15 cellular contexts compared by ENCODE assay signal in genomic region chr1:28163496-28164120, GRCh38. TPM values are rescaled to one million over a fixed set of nuclear protein-coding genes. Genes with fewer than 3 reads are reported as not detected.
A peak's percentile ranks its signal among the peaks of the same experiment; 100 is the strongest.
DNase-seq lines count a peak whose midpoint lies in the region; ATAC-seq, FAIRE-seq and TF ChIP-seq lines count a peak whose summit lies in the region.
"Had no signal": no experiment of that assay in that cellular context is flagged by ENCODE, and none has a peak within 500 bp of the region (broad histone marks: within the 10 kb centered on the region; RNA-seq: fewer than 3 reads in every experiment).

No MANE protein-coding gene starts in this region.

- H4K20me1 ChIP-seq in GM23338 (replicated peaks; ENCODE audit: insufficient read depth), result no peaks in the 10 kb centered on the region
- H4K20me1 ChIP-seq in GM12878 (ENCODE audit: control insufficient read depth, insufficient read depth), result no peaks in the 10 kb centered on the region; the same call in 1 of the 2 replicates

- RAD21 ChIA-PET in GM12878 (lab: Charles Lee; ENCODE audit: unreplicated experiment), result interaction anchor here (0.9 to 3.2 kb wide), 5 partner anchors 9 to 45 kb away, joined by 3 to 10 read pairs (median 4); no protein-coding TSS in a partner anchor

- H3K27me3 ChIP-seq in GM23338 (ENCODE audit: insufficient read depth), result no peaks in the 10 kb centered on the region
- no peaks in the 10 kb centered on the region for H3K27me3 ChIP-seq in GM12878 (replicated peaks in 1 of 2; ENCODE audit: control insufficient read depth in 2 of 2, insufficient read depth in 2 of 2, low read length in 1 of 2)
- H3K27me3 ChIP-seq: heart left ventricle had no signal

- H3K36me3 ChIP-seq in GM23338 (ENCODE audit: insufficient read depth), result no peaks in the 10 kb centered on the region
- peaks cover 0 to 7% of the 10 kb centered on the region in 2 experiments; a peak in 2 of 4 replicates for H3K36me3 ChIP-seq in GM12878 (ENCODE audit: control insufficient read depth in 2 of 2, insufficient read depth in 2 of 2, low read length in 1 of 2)
- H3K36me3 ChIP-seq: heart left ventricle had no signal

- H3K9me3 ChIP-seq in GM12878 (replicated peaks; ENCODE audit: control insufficient read depth, insufficient read depth, low read length), result no peaks in the 10 kb centered on the region; the same call in 2 of the 3 replicates

- WGBS in GM12878 (ENCODE audit: insufficient coverage, insufficient replicate concordance, low lambda C conversion rate, missing lambda C conversion rate), result 70% methylated on average over 3 of the region's 3 CpGs

- peaks cover 3% of the 10 kb centered on the region for H3K4me1 Mint-ChIP-seq in GM23338
- peaks cover 6% of the 10 kb centered on the region for H3K4me1 Mint-ChIP-seq in activated T-cell treated with anti-CD3 and anti-CD28 coated beads, Interleukin-2, amount 50 U/mL, for 72 hours (ENCODE audit: low read depth)

- no peak for FAIRE-seq in GM12878 (lab: Jason Lieb, UNC)
- no peak for FAIRE-seq in GM12891 (lab: Jason Lieb, UNC)

- H2AFZ ChIP-seq in GM23338 (0 out of 2 replicates have a peak overlapping the region, but pooled peaks have one; percentile 75), GM12878 (ENCODE audit: control insufficient read depth, low read depth, low read length) (no peak overlapping the region)
- H2AFZ ChIP-seq: GM23248 had no signal

- no peaks in the 10 kb centered on the region for H3F3A ChIP-seq in GM23338 (replicated peaks; ENCODE audit: low read depth)

- no TSS peak for BruUV-seq in GM12878 (replicated peaks; lab: Mats Ljungman, UMichigan)

- H3K9ac ChIP-seq in GM12878 (ENCODE audit: control insufficient read depth, insufficient read depth, low read length), result no peak overlapping the region
- H3K9ac ChIP-seq: GM23248 had no signal

- no peak for DNase-seq in GM23338 (ENCODE audit: low spot score)
- DNase-seq in GM12878 (ENCODE audit: low read depth, low spot score), result no peak
- DNase-seq in islet precursor cell, result peak; percentile 74
- peak; percentile 49 for DNase-seq in posterior vena cava (ENCODE audit: low spot score)
- no peak for DNase-seq in activated T-cell treated with anti-CD3 and anti-CD28 coated beads, Interleukin-2, amount 50 U/mL, for 72 hours
- no peak for DNase-seq in NCI-H146 treated with DMSO at 0.1 percent for 48 hours (lab: John Stamatoyannopoulos, UW; ENCODE audit: unreplicated experiment)
- DNase-seq in GM12891 (ENCODE audit: insufficient read length, low spot score), result no peak
- DNase-seq: activated CD8-positive, alpha-beta memory T cell treated with anti-CD3 and anti-CD28 coated beads, Interleukin-2, amount 50 U/mL, for 4 hours; GM23248; heart left ventricle; Kasumi-1; NCI-H2029 had no signal

- CTCF ChIA-PET in GM12878 (lab: Yijun Ruan, JAX), result interaction anchor here (1.3 to 2.2 kb wide), 6 partner anchors 16 to 75 kb away, joined by 4 to 14 read pairs (median 5); partner anchors contain the start of gene EYA3

- TF ChIP-seq CTCF in GM23338 (conservative IDR thresholded peaks at IDR 0.05; ENCODE audit: low read depth in 2 of 2) (no peak), GM12878 (IDR thresholded peaks at IDR 0.05 in 2 of 3, conservative IDR thresholded peaks at IDR 0.05 in 1 of 3; ENCODE audit: control insufficient read depth in 2 of 3, extremely low read depth in 1 of 3, insufficient read depth in 1 of 3, low read depth in 3 of 3, low read length in 3 of 3) (no peak)

- TF ChIP-seq RAD21 in GM12878 (IDR thresholded peaks at IDR 0.05; ENCODE audit: insufficient read depth, low read depth, low read length), result no peak

- TF ChIP-seq POLR2A in GM12878 (IDR thresholded peaks at IDR 0.05; ENCODE audit: low read depth, low read length) (no peak), GM12891 (IDR thresholded peaks at IDR 0.05; ENCODE audit: low read depth, low read length) (no peak)

- H3K4me1 ChIP-seq in GM23338 (ENCODE audit: insufficient read depth), result no peaks in the 10 kb centered on the region
- peaks cover 5% of the 10 kb centered on the region for H3K4me1 ChIP-seq in GM12878 (ENCODE audit: control insufficient read depth, insufficient read depth, low read length)

- peaks cover 5% of the 10 kb centered on the region for H3K27me3 Mint-ChIP-seq in GM23338 (ENCODE audit: insufficient read depth, low read depth, poor library complexity)
- peaks cover 76% of the 10 kb centered on the region for H3K27me3 Mint-ChIP-seq in activated T-cell treated with anti-CD3 and anti-CD28 coated beads, Interleukin-2, amount 50 U/mL, for 72 hours (ENCODE audit: low read depth)
- H3K27me3 Mint-ChIP-seq: B cell had no signal

- H3K4me3 ChIP-seq in GM23338, result no peak overlapping the region
- no peak overlapping the region for H3K4me3 ChIP-seq in GM12878
- H3K4me3 ChIP-seq: GM23248, heart left ventricle, SK-N-MC had no signal

- H3K4me2 ChIP-seq in GM23338 (no peak overlapping the region), GM12878 (ENCODE audit: control insufficient read depth, insufficient read depth) (no peak overlapping the region)

- no peak overlapping the region for H3K4me3 Mint-ChIP-seq in GM23338
- H3K4me3 Mint-ChIP-seq in activated T-cell treated with anti-CD3 and anti-CD28 coated beads, Interleukin-2, amount 50 U/mL, for 72 hours, result no peak overlapping the region
- H3K4me3 Mint-ChIP-seq: B cell had no signal

- in situ Hi-C loops in GM12878 (cut with MboI), result no loop called here

- ATAC-seq in GM23338 (no peak; the same call in 2 of the 3 replicates), GM12878 (peak; percentile 36), HG03139 (IDR thresholded peaks at IDR 0.05; ENCODE audit: unreplicated experiment) (no peak)
- no peak for ATAC-seq in activated T-cell treated with anti-CD3 and anti-CD28 coated beads, Interleukin-2, amount 50 U/mL, for 72 hours (replicated peaks in 1 of 2)
- ATAC-seq: heart left ventricle had no signal

- H3K36me3 Mint-ChIP-seq in GM23338 (ENCODE audit: low read depth), result no peaks in the 10 kb centered on the region
- peaks cover 0 to 3% of the 10 kb centered on the region in 2 donors for H3K36me3 Mint-ChIP-seq in activated T-cell treated with anti-CD3 and anti-CD28 coated beads, Interleukin-2, amount 50 U/mL, for 72 hours (ENCODE audit: insufficient read depth in 2 of 2)

- SMC1A ChIA-PET in GM12878 (lab: Charles Lee; ENCODE audit: uncharacterized antibody, unreplicated experiment), result interaction anchor here (1.1 to 4.8 kb wide), 8 partner anchors 10 to 71 kb away, joined by 3 to 33 read pairs (median 4); no protein-coding TSS in a partner anchor

- no peak for TF ChIP-seq EP300 in GM12878 (IDR thresholded peaks at IDR 0.05; ENCODE audit: borderline replicate concordance in 1 of 2, control insufficient read depth in 1 of 2, low read depth in 2 of 2, low read length in 2 of 2)

- intact Hi-C loops in GM12878 (cut with micrococcal nuclease; ENCODE audit: unreplicated experiment) (no loop called here), posterior vena cava (cut with DNase I) (no loop called here)

- POLR2A ChIA-PET in GM12878 (lab: Charles Lee), result interaction anchor here (0.7 to 2.8 kb wide), 6 partner anchors 10 to 411 kb away, joined by 3 to 9 read pairs (median 6); no protein-coding TSS in a partner anchor

- no peaks in the 10 kb centered on the region for H3K9me3 Mint-ChIP-seq in GM23338
- peaks cover 0 to 3% of the 10 kb centered on the region in 2 donors for H3K9me3 Mint-ChIP-seq in activated T-cell treated with anti-CD3 and anti-CD28 coated beads, Interleukin-2, amount 50 U/mL, for 72 hours

- no peak overlapping the region for H3K27ac ChIP-seq in GM23338 (ENCODE audit: low read depth)
- H3K27ac ChIP-seq in GM12878 (ENCODE audit: control insufficient read depth, insufficient read depth), result no peak overlapping the region
- H3K27ac ChIP-seq: GM23248, SK-N-MC had no signal

- H3K27ac Mint-ChIP-seq in GM23338, result no peak overlapping the region
- no peak overlapping the region for H3K27ac Mint-ChIP-seq in activated T-cell treated with anti-CD3 and anti-CD28 coated beads, Interleukin-2, amount 50 U/mL, for 72 hours
- H3K27ac Mint-ChIP-seq: B cell had no signal

- H3K9me2 ChIP-seq in GM23338 (ENCODE audit: insufficient read depth), result no peaks in the 10 kb centered on the region

- H3K79me2 ChIP-seq in GM23338 (replicated peaks; ENCODE audit: insufficient read depth) (no peaks in the 10 kb centered on the region), GM12878 (ENCODE audit: control insufficient read depth, insufficient read depth, low read length) (no peaks in the 10 kb centered on the region; the same call in 1 of the 2 replicates)

TF ChIP-seq in GM23338, 12 proteins besides CTCF, POLR2A, EP300 and RAD21 (continues in another document):
- no peak for TF ChIP-seq EZH2 (IDR thresholded peaks at IDR 0.05; ENCODE audit: low read depth, unreplicated experiment)
- TF ChIP-seq NANOG (IDR thresholded peaks at IDR 0.05; ENCODE audit: borderline replicate concordance), result no peak

TF ChIP-seq in GM12878, 131 proteins besides CTCF, POLR2A, EP300 and RAD21 (continues in another document):
- TF ChIP-seq SREBF1 (IDR thresholded peaks at IDR 0.05; ENCODE audit: low read length), result no peak

TF ChIP-seq in GM12891, 5 proteins besides CTCF, POLR2A, EP300 and RAD21 (continues in another document):
- TF ChIP-seq POU2F2 (IDR thresholded peaks at IDR 0.05; ENCODE audit: low read depth, low read length) (no peak), SPI1 (IDR thresholded peaks at IDR 0.05; ENCODE audit: low read depth, low read length) (no peak), TAF1 (IDR thresholded peaks at IDR 0.05; ENCODE audit: low read depth, low read length) (no peak)

RNA-seq across cellular contexts. Expression of gene PTAFR, which starts 12.9 kb away (rescaled TPM):
- total RNA-seq in GM23338 (2014; rRNA removed; shearing (Covaris generic)), result 0.27 and 0.76 TPM in 2 replicates
- 0.29 and 0.49 TPM in 2 replicates for polyA plus RNA-seq in GM23338 (2016; fragmentation: Nextera tagmentation; extraction: Ambion mirVana)
- 63.0 and 72.4 TPM in 2 replicates for total RNA-seq in GM12878 (2013; cell fraction: nucleolus; rRNA removed)
- 18.1 and 23.9 TPM in 2 replicates for total RNA-seq in GM12878 (2014; rRNA removed)
- 20.1 and 20.2 TPM in 2 replicates for total RNA-seq in GM12878 (2014; rRNA removed; fragmentation: Illumina TruSeq; extraction: Trizol)
- total RNA-seq in GM12878 (2021), result 25.5 and 28.4 TPM in 2 replicates
- 5.8 TPM for polyA plus RNA-seq in GM12878 (2011; ENCODE audit: low read depth)
- 167 and 251 TPM in 2 replicates for polyA plus RNA-seq in GM12878 (2011; rRNA removed)
- polyA plus RNA-seq in GM12878 (2011; cell fraction: cytosol; rRNA removed), result 376 and 431 TPM in 2 replicates
- 49.8 and 57.4 TPM in 2 replicates for polyA plus RNA-seq in GM12878 (2011; cell fraction: nucleus; rRNA removed)
- 7.3 and 10.0 TPM in 2 replicates for polyA plus RNA-seq in GM12878 (2012)
- polyA plus RNA-seq in GM12878 (2014; fragmentation: Illumina TruSeq; extraction: Trizol), result 30.6 and 31.1 TPM in 2 replicates
- polyA plus RNA-seq in GM12878 (2014; fragmentation: Nextera tagmentation; extraction: Ambion mirVana), result 10 to 100 TPM; 29.8 to 57.7 TPM
- polyA plus RNA-seq in GM12878 (2014; rRNA removed), result 25.5 and 31.3 TPM in 2 replicates
- polyA plus RNA-seq in GM12878 (2016; fragmentation: Nextera tagmentation; extraction: Ambion mirVana), result 10 to 100 TPM; 17.5 to 18.2 TPM
- polyA minus RNA-seq in GM12878 (2011; rRNA and poly(A)+ RNA removed), result 334 and 394 TPM in 2 replicates
- polyA minus RNA-seq in GM12878 (2011; cell fraction: cytosol; rRNA and poly(A)+ RNA removed), result 67.7 and 82.6 TPM in 2 replicates
- 16.6 and 29.9 TPM in 2 replicates for polyA minus RNA-seq in GM12878 (2011; cell fraction: nucleus; rRNA and poly(A)+ RNA removed)
- 1 to 10 TPM; 5.9 to 9.3 TPM for total RNA-seq in posterior vena cava
- total RNA-seq in activated T-cell treated with anti-CD3 and anti-CD28 coated beads, Interleukin-2, amount 50 U/mL, for 72 hours, result under 1 TPM; 0.12 to 0.46 TPM
- polyA plus RNA-seq in GM12891 (2012; ENCODE audit: low read depth, missing spikeins), result 10.2 TPM
- total RNA-seq: GM23248 had no signal
- polyA plus RNA-seq: GM23248 had no signal

Comparison
In these comparisons a context has a peak if more than half of its experiments do, and no peak if none do; other contexts are left out.
1. DNase-seq: peak in islet precursor cell (single experiment) and posterior vena cava (single experiment); none in GM23338 (single experiment), GM12878 (single experiment), activated T-cell treated with anti-CD3 and anti-CD28 coated beads, Interleukin-2, amount 50 U/mL, for 72 hours (0 of 2), NCI-H146 treated with DMSO at 0.1 percent for 48 hours (single experiment) and GM12891 (single experiment).